Comparison of ENCODE assay signal across 9 cellular contexts in genomic region chr14:55731881-55732498, GRCh38.
A peak's percentile ranks its signal among the peaks of the same experiment; 100 is the strongest.
DNase-seq lines count a peak whose midpoint lies in the region; ATAC-seq, FAIRE-seq and TF ChIP-seq lines count a peak whose summit lies in the region.
"Had no signal": no experiment of that assay in that cellular context is flagged by ENCODE, and none has a peak within 500 bp of the region (broad histone marks: within the 10 kb centered on the region; RNA-seq: fewer than 3 reads in every experiment).

No MANE protein-coding gene starts in this region.

- H3K79me2 ChIP-seq in HepG2 (ENCODE audit: insufficient read depth, low read length) = no peaks in the 10 kb centered on the region

- no peak overlapping the region for H3K9ac ChIP-seq in HepG2 (ENCODE audit: insufficient read depth, low read depth, low read length)

- TF ChIP-seq CTCF in AG09319 (IDR thresholded peaks at IDR 0.05; ENCODE audit: low read depth, low read length) (peak; percentile 58), astrocyte of the cerebellum (IDR thresholded peaks at IDR 0.05; ENCODE audit: low read depth, low read length, missing control alignments) (peak; percentile 63), HepG2 (CRISPR knock-in tag; IDR thresholded peaks at IDR 0.05) (peak; percentile 54)

- H3K27ac Mint-ChIP-seq in stimulated activated effector memory CD8-positive, alpha-beta T cell treated with anti-CD3 and anti-CD28 coated beads, Interleukin-12 subunit alpha, Interleukin-12 subunit beta, amount 100 ng/mL, for 72 hours = no peak overlapping the region

- intact Hi-C loops in HepG2 (cut with micrococcal nuclease; ENCODE audit: unreplicated experiment) = loop anchor here (10.0 kb wide), 2 partner anchors 613 to 743 kb away; no protein-coding TSS in a partner anchor

- TF ChIP-seq RAD21 in HepG2 (CRISPR knock-in tag; IDR thresholded peaks at IDR 0.05) = no peak

- H3K27ac ChIP-seq in HepG2 (ENCODE audit: extremely low read length, insufficient read depth, low read length) = no peak overlapping the region

- no peaks in the 10 kb centered on the region for H3K9me3 ChIP-seq in HepG2 (ENCODE audit: low read length)

- peaks cover 6% of the 10 kb centered on the region for H3K9me3 Mint-ChIP-seq in stimulated activated effector memory CD8-positive, alpha-beta T cell treated with anti-CD3 and anti-CD28 coated beads, Interleukin-12 subunit alpha, Interleukin-12 subunit beta, amount 100 ng/mL, for 72 hours

- DNase-seq in AG09319 (ENCODE audit: extremely low read depth, low read depth) (no peak), H7 (peak; percentile 37), T follicular helper cell (ENCODE audit: low read depth) (peak; percentile 29), astrocyte of the cerebellum (ENCODE audit: low read depth) (no peak), HepG2 (ENCODE audit: low spot score) (peak; percentile 16)
- DNase-seq in stimulated activated effector memory CD8-positive, alpha-beta T cell treated with anti-CD3 and anti-CD28 coated beads, Interleukin-12 subunit alpha, Interleukin-12 subunit beta, amount 100 ng/mL, for 72 hours (ENCODE audit: low spot score in 2 of 2) = peak; percentile 44 to 68
- DNase-seq: left cardiac atrium had no signal

- H3K27me3 ChIP-seq in H7 (ENCODE audit: control insufficient read depth, insufficient read depth, low read length) (no peaks in the 10 kb centered on the region; the same call in 1 of the 2 replicates), HepG2 (ENCODE audit: control insufficient read depth in 1 of 2, insufficient read depth in 2 of 2, low read length in 2 of 2) (no peaks in the 10 kb centered on the region)

- H2AFZ ChIP-seq in HepG2 (ENCODE audit: low read length) = no peak overlapping the region

- H3K4me1 Mint-ChIP-seq in stimulated activated effector memory CD8-positive, alpha-beta T cell treated with anti-CD3 and anti-CD28 coated beads, Interleukin-12 subunit alpha, Interleukin-12 subunit beta, amount 100 ng/mL, for 72 hours = no peaks in the 10 kb centered on the region

- in situ Hi-C loops in astrocyte of the cerebellum (cut with HindIII; ENCODE audit: low sequenced_read_pairs) (no loop called here), HepG2 (cut with HindIII; ENCODE audit: extremely low pct_ligation_motif_present, low pct_unique_long_range_greater_than_20kb) (no loop called here)

- no peak for TF ChIP-seq POLR2A in HepG2 (IDR thresholded peaks at IDR 0.05; ENCODE audit: insufficient read depth in 1 of 2, low read depth in 2 of 2, low read length in 2 of 2)

- no peak overlapping the region for H3K4me3 Mint-ChIP-seq in stimulated activated effector memory CD8-positive, alpha-beta T cell treated with anti-CD3 and anti-CD28 coated beads, Interleukin-12 subunit alpha, Interleukin-12 subunit beta, amount 100 ng/mL, for 72 hours

- no peaks in the 10 kb centered on the region for H3K36me3 Mint-ChIP-seq in stimulated activated effector memory CD8-positive, alpha-beta T cell treated with anti-CD3 and anti-CD28 coated beads, Interleukin-12 subunit alpha, Interleukin-12 subunit beta, amount 100 ng/mL, for 72 hours

- BruUV-seq in HepG2 (replicated peaks; lab: Mats Ljungman, UMichigan) = no TSS peak

- no peak overlapping the region for H3K4me3 ChIP-seq in H7 (ENCODE audit: insufficient read depth, low read depth, low read length)
- H3K4me3 ChIP-seq in astrocyte of the cerebellum (ENCODE audit: low read depth, low read length) = no peak overlapping the region
- no peak overlapping the region for H3K4me3 ChIP-seq in HepG2 (replicated peaks in 1 of 3; ENCODE audit: insufficient read depth in 1 of 3, low read depth in 2 of 3, low read length in 3 of 3)

- H3K4me2 ChIP-seq in HepG2 (ENCODE audit: low read depth, low read length) = no peak overlapping the region

- CTCF ChIA-PET in HepG2 (lab: Yijun Ruan, JAX; ENCODE audit: low intra/inter-chr PET ratio, low total read pairs) = interaction anchor here (1.2 to 1.3 kb wide), 2 partner anchors 608 to 742 kb away, joined by 5 read pairs; no protein-coding TSS in a partner anchor

- no peaks in the 10 kb centered on the region for H3K4me1 ChIP-seq in HepG2 (ENCODE audit: insufficient read depth, low read length)

- H4K20me1 ChIP-seq in HepG2 (ENCODE audit: insufficient read depth, low read length) = no peaks in the 10 kb centered on the region

- TF ChIP-seq EP300 in HepG2 (IDR thresholded peaks at IDR 0.05; ENCODE audit: low read depth in 2 of 2, low read length in 2 of 2) (no peak), HepG2 (CRISPR knock-in tag; IDR thresholded peaks at IDR 0.05; ENCODE audit: borderline replicate concordance) (no peak)

- WGBS in HepG2 (ENCODE audit: low lambda C conversion rate) = 50% methylated on average over 2 of the region's 2 CpGs

- no peak for FAIRE-seq in HepG2 (lab: Jason Lieb, UNC)

- ATAC-seq in HepG2 (peak; percentile 55; the same call in 2 of the 3 replicates), HG03457 (IDR thresholded peaks at IDR 0.05; ENCODE audit: unreplicated experiment) (no peak), GM19395 (IDR thresholded peaks at IDR 0.05; ENCODE audit: unreplicated experiment) (no peak)
- ATAC-seq in stimulated activated effector memory CD8-positive, alpha-beta T cell treated with anti-CD3 and anti-CD28 coated beads, Interleukin-12 subunit alpha, Interleukin-12 subunit beta, amount 100 ng/mL, for 72 hours = peak; percentile 45

- H3K36me3 ChIP-seq in H7 (replicated peaks; ENCODE audit: control insufficient read depth, insufficient read depth, low read length) (no peaks in the 10 kb centered on the region), HepG2 (replicated peaks in 1 of 2; ENCODE audit: control insufficient read depth in 1 of 2, insufficient read depth in 2 of 2, low read length in 2 of 2) (no peaks in the 10 kb centered on the region)

- POLR2A ChIA-PET in HepG2 (lab: Yijun Ruan, JAX) = no interaction called here

TF ChIP-seq in HepG2, 621 proteins besides CTCF, POLR2A, EP300 and RAD21:
- TF ChIP-seq STAG1 (CRISPR knock-in tag; IDR thresholded peaks at IDR 0.05) (peak; percentile 56), ZNF784 (CRISPR knock-in tag; IDR thresholded peaks at IDR 0.05; ENCODE audit: borderline replicate concordance) (no peak), DRAP1 (CRISPR knock-in tag; IDR thresholded peaks at IDR 0.05) (no peak), MTA1 (CRISPR knock-in tag; IDR thresholded peaks at IDR 0.05; ENCODE audit: borderline replicate concordance) (no peak), ZNF225 (CRISPR knock-in tag; IDR thresholded peaks at IDR 0.05) (no peak), RARG (CRISPR knock-in tag; IDR thresholded peaks at IDR 0.05; ENCODE audit: low read depth) (no peak), GABPB1 (CRISPR knock-in tag; IDR thresholded peaks at IDR 0.05) (no peak), SMC3 (IDR thresholded peaks at IDR 0.05; ENCODE audit: low read length) (peak; percentile 57; the same call in 1 of the 2 replicates), XRCC5 (optimal IDR thresholded peaks at IDR 0.05; ENCODE audit: low read length) (no peak)
TF ChIP-seq in HepG2: peak in this region for 2.

Comparison
In these comparisons a context has a peak if more than half of its experiments do, and no peak if none do; other contexts are left out.
1. DNase-seq: peak in H7 (single experiment), T follicular helper cell (single experiment), HepG2 (single experiment) and stimulated activated effector memory CD8-positive, alpha-beta T cell treated with anti-CD3 and anti-CD28 coated beads, Interleukin-12 subunit alpha, Interleukin-12 subunit beta, amount 100 ng/mL, for 72 hours (2 of 2); none in AG09319 (single experiment) and astrocyte of the cerebellum (single experiment).
2. ATAC-seq: peak in HepG2 (single experiment) and stimulated activated effector memory CD8-positive, alpha-beta T cell treated with anti-CD3 and anti-CD28 coated beads, Interleukin-12 subunit alpha, Interleukin-12 subunit beta, amount 100 ng/mL, for 72 hours (single experiment); none in HG03457 (single experiment) and GM19395 (single experiment).
3. Peak in every context shown above with its lines, with median percentiles within 50 percentile points of each other: CTCF ChIP-seq.